ENCODE assay signal across 10 cellular contexts in the genomic region with DNA sequence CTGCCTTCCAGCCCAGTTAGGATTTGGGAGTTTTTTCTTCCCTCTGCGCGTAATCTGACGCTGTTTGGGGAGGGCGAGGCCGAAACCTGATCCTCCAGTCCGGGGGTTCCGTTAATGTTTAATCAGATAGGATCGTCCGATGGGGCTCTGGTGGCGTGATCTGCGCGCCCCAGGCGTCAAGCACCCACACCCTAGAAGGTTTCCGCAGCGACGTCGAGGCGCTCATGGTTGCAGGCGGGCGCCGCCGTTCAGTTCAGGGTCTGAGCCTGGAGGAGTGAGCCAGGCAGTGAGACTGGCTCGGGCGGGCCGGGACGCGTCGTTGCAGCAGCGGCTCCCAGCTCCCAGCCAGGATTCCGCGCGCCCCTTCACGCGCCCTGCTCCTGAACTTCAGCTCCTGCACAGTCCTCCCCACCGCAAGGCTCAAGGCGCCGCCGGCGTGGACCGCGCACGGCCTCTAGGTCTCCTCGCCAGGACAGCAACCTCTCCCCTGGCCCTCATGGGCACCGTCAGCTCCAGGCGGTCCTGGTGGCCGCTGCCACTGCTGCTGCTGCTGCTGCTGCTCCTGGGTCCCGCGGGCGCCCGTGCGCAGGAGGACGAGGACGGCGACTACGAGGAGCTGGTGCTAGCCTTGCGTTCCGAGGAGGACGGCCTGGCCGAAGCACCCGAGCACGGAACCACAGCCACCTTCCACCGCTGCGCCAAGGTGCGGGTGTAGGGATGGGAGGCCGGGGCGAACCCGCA. TPM values are rescaled to one million over a fixed set of nuclear protein-coding genes. Genes with fewer than 3 reads are reported as not detected.
A peak's percentile ranks its signal among the peaks of the same experiment; 100 is the strongest.
DNase-seq lines count a peak whose midpoint lies in the region; ATAC-seq, FAIRE-seq and TF ChIP-seq lines count a peak whose summit lies in the region.
"Had no signal": no experiment of that assay in that cellular context is flagged by ENCODE, and none has a peak within 500 bp of the region (broad histone marks: within the 10 kb centered on the region; RNA-seq: fewer than 3 reads in every experiment).

A gene (plus strand): TSS at position 207 of the 741 bp plus-strand sequence. CDS start 290 bp downstream, at position 497.

- peaks cover 58 to 71% of the 10 kb centered on the region in 2 experiments for H3K27me3 ChIP-seq in endothelial cell of umbilical vein (ENCODE audit: control insufficient read depth in 2 of 2, insufficient read depth in 2 of 2, low read length in 2 of 2)
- no peaks in the 10 kb centered on the region for H3K27me3 ChIP-seq in CD8-positive, alpha-beta T cell (ENCODE audit: insufficient read depth, low read length)

- dilution Hi-C loops in endothelial cell of umbilical vein (cut with MboI; ENCODE audit: extremely low pct_ligation_motif_present, low sequenced_read_pairs): no loop called here

- H3K4me1 Mint-ChIP-seq in CD8-positive, alpha-beta T cell (ENCODE audit: low read depth): peaks cover 2% of the 10 kb centered on the region

- H3K36me3 ChIP-seq in endothelial cell of umbilical vein (ENCODE audit: control insufficient read depth in 2 of 2, extremely low read depth in 1 of 2, insufficient read depth in 2 of 2, low read length in 2 of 2): no peaks in the 10 kb centered on the region
- no peaks in the 10 kb centered on the region for H3K36me3 ChIP-seq in CD8-positive, alpha-beta T cell (ENCODE audit: insufficient read depth, low read length)

- DNase-seq in AG09309 (ENCODE audit: low read depth) (no peak), NCI-H146 treated with DMSO at 0.1 percent for 48 hours (lab: John Stamatoyannopoulos, UW; ENCODE audit: unreplicated experiment) (peak; percentile 11), endothelial cell of umbilical vein (ENCODE audit: low read depth, low spot score) (no peak), mucosa of gallbladder (ENCODE audit: low spot score) (peak; percentile 25)
- no peak for DNase-seq in CD8-positive, alpha-beta T cell

- POLR2A ChIA-PET in endothelial cell of umbilical vein (lab: Charles Lee): no interaction called here
- POLR2A ChIA-PET in CD8-positive, alpha-beta T cell (lab: Charles Lee): no interaction called here

- H3K4me3 ChIP-seq in AG09309 (ENCODE audit: control insufficient read depth, low read depth, low read length) (peak within 1 kb of the TSS; percentile 18), endothelial cell of umbilical vein (replicated peaks in 1 of 3; ENCODE audit: insufficient read depth in 1 of 3, low read depth in 1 of 3, low read length in 3 of 3) (no peak within 1 kb of the TSS)
- H3K4me3 ChIP-seq in CD8-positive, alpha-beta T cell (ENCODE audit: low read depth, low read length): no peak within 1 kb of the TSS

- H3K9ac ChIP-seq in endothelial cell of umbilical vein (replicated peaks; ENCODE audit: extremely low read depth, insufficient read depth, low read length): no peak within 1 kb of the TSS

- no peaks in the 10 kb centered on the region for H3K79me2 ChIP-seq in endothelial cell of umbilical vein (ENCODE audit: control insufficient read depth, insufficient read depth, low read length)

- no TSS peak for BruUV-seq in endothelial cell of umbilical vein (replicated peaks; lab: Mats Ljungman, UMichigan)

- ATAC-seq in CD8-positive, alpha-beta T cell: no peak
- ATAC-seq in HG03521 (IDR thresholded peaks at IDR 0.05; ENCODE audit: unreplicated experiment): no peak
- ATAC-seq in HG03135 (IDR thresholded peaks at IDR 0.05; ENCODE audit: unreplicated experiment): no peak
- no peak for ATAC-seq in HG03520 (IDR thresholded peaks at IDR 0.05; ENCODE audit: unreplicated experiment)

- no peaks in the 10 kb centered on the region for H3K9me3 Mint-ChIP-seq in CD8-positive, alpha-beta T cell

- H4K20me1 ChIP-seq in endothelial cell of umbilical vein (replicated peaks; ENCODE audit: control insufficient read depth, extremely low read depth, insufficient read depth, low read length): no peaks in the 10 kb centered on the region

- no peak within 1 kb of the TSS for H3K27ac Mint-ChIP-seq in CD8-positive, alpha-beta T cell

- no peak for FAIRE-seq in endothelial cell of umbilical vein (lab: Jason Lieb, UNC)
- FAIRE-seq: HTR-8/SVneo had no signal

- H3K4me1 ChIP-seq in endothelial cell of umbilical vein (ENCODE audit: control insufficient read depth, extremely low read depth, insufficient read depth, low read length): peaks cover 4% of the 10 kb centered on the region
- no peaks in the 10 kb centered on the region for H3K4me1 ChIP-seq in CD8-positive, alpha-beta T cell (ENCODE audit: insufficient read depth, low read length)

- H2AFZ ChIP-seq in endothelial cell of umbilical vein (ENCODE audit: low read depth, low read length): no peak within 1 kb of the TSS

- no peak for TF ChIP-seq POLR2A in endothelial cell of umbilical vein (IDR thresholded peaks at IDR 0.05; ENCODE audit: low read depth, low read length)

- H3K4me3 Mint-ChIP-seq in CD8-positive, alpha-beta T cell: no peak within 1 kb of the TSS

- H3K36me3 Mint-ChIP-seq in CD8-positive, alpha-beta T cell: no peaks in the 10 kb centered on the region

- no peak for TF ChIP-seq CTCF in AG09309 (IDR thresholded peaks at IDR 0.05; ENCODE audit: control insufficient read depth, insufficient read depth, low read depth, low read length, missing control alignments)
- no peak for TF ChIP-seq CTCF in endothelial cell of umbilical vein (IDR thresholded peaks at IDR 0.05; ENCODE audit: extremely low read depth in 1 of 2, insufficient read depth in 1 of 2, low read depth in 1 of 2, low read length in 2 of 2)
- no peak for TF ChIP-seq CTCF in CD8-positive, alpha-beta T cell (IDR thresholded peaks at IDR 0.05)

- no peaks in the 10 kb centered on the region for H3K9me1 ChIP-seq in endothelial cell of umbilical vein (replicated peaks; ENCODE audit: control insufficient read depth, extremely low read depth, insufficient read depth, low read length)

- CTCF ChIA-PET in endothelial cell of umbilical vein (lab: Charles Lee): interaction anchor here (2.0 kb wide), 1 partner anchor 94 kb away, joined by 6 read pairs; no protein-coding TSS in a partner anchor
- CTCF ChIA-PET in CD8-positive, alpha-beta T cell (lab: Charles Lee): no interaction called here

- H3K4me2 ChIP-seq in endothelial cell of umbilical vein (ENCODE audit: insufficient read depth, low read length): no peak within 1 kb of the TSS

- H3K27ac ChIP-seq in endothelial cell of umbilical vein (ENCODE audit: insufficient read depth, low read depth, low read length): no peak within 1 kb of the TSS
- H3K27ac ChIP-seq in CD8-positive, alpha-beta T cell (ENCODE audit: low read depth, low read length): no peak within 1 kb of the TSS

- H3K27me3 Mint-ChIP-seq in CD8-positive, alpha-beta T cell (ENCODE audit: low read depth): peaks cover 51% of the 10 kb centered on the region

- H3K9me3 ChIP-seq in endothelial cell of umbilical vein (replicated peaks; ENCODE audit: control insufficient read depth, insufficient read depth, low read length): no peaks in the 10 kb centered on the region
- H3K9me3 ChIP-seq in CD8-positive, alpha-beta T cell (ENCODE audit: low read length): no peaks in the 10 kb centered on the region

- intact Hi-C loops in endothelial cell of umbilical vein (cut with micrococcal nuclease): no loop called here
- intact Hi-C loops in CD8-positive, alpha-beta T cell (cut with DNase I, micrococcal nuclease): no loop called here

TF ChIP-seq in endothelial cell of umbilical vein, 7 proteins besides CTCF, POLR2A, EP300 and RAD21:
- TF ChIP-seq POLR2AphosphoS5 (IDR thresholded peaks at IDR 0.05; ENCODE audit: insufficient read depth, low read depth, low read length) (no peak), EZH2 (IDR thresholded peaks at IDR 0.05; ENCODE audit: borderline replicate concordance, low read depth, low read length, severe bottlenecking) (peak; percentile 95)
TF ChIP-seq in endothelial cell of umbilical vein: peak in this region for 1.

RNA-seq across cellular contexts. Expression of the gene that starts here (rescaled TPM):
- total RNA-seq in endothelial cell of umbilical vein (0.23 and 0.35 TPM in 2 replicates), mucosa of gallbladder (10.2 TPM)
- polyA plus RNA-seq in endothelial cell of umbilical vein: 0.17 and 0.32 TPM in 2 replicates
- 0.11 and 0.15 TPM in 2 replicates for polyA plus RNA-seq in endothelial cell of umbilical vein (2011; cell fraction: cytosol; rRNA removed)
- polyA plus RNA-seq in endothelial cell of umbilical vein (2011; cell fraction: nucleus; rRNA removed): 0.08 and 0.10 TPM in 2 replicates
- not detected in 2 replicates for polyA plus RNA-seq in endothelial cell of umbilical vein (2012)
- 0.27 and 0.87 TPM in 2 replicates for polyA minus RNA-seq in endothelial cell of umbilical vein
- 41.3 TPM for polyA minus RNA-seq in endothelial cell of umbilical vein (2011; cell fraction: cytosol; rRNA and poly(A)+ RNA removed)
- 0.48 and 0.58 TPM in 2 replicates for polyA minus RNA-seq in endothelial cell of umbilical vein (2011; cell fraction: nucleus; rRNA and poly(A)+ RNA removed)
- not detected for total RNA-seq in CD8-positive, alpha-beta T cell
- total RNA-seq: mononuclear cell had no signal

Comparison
In these comparisons a context has a peak if more than half of its experiments do, and no peak if none do; other contexts are left out.
1. DNase-seq: peak in NCI-H146 treated with DMSO at 0.1 percent for 48 hours (single experiment) and mucosa of gallbladder (single experiment); none in AG09309 (single experiment), endothelial cell of umbilical vein (single experiment) and CD8-positive, alpha-beta T cell (0 of 7).